ENCODE assay signal across 25 cellular contexts in genomic region chr11:80034801-80035200, GRCh38.
"Had no signal": no experiment of that assay in that cellular context is flagged by ENCODE, and none has a peak within 500 bp of the region (broad histone marks: within the 10 kb centered on the region; RNA-seq: fewer than 3 reads in every experiment).

No MANE protein-coding gene starts in this region.

- H3K27ac ChIP-seq: body of pancreas, neural progenitor cell, sigmoid colon, transverse colon, uterus, VCaP had no signal

- H3K9me3 Mint-ChIP-seq: activated CD4-positive, alpha-beta T cell treated with anti-CD3 and anti-CD28 coated beads, Interleukin-2, amount 10 ng/mL, durations not matched to agents 7 days and 5 days; activated naive CD4-positive, alpha-beta T cell treated with anti-CD3 and anti-CD28 coated beads, Interleukin-2, amount 50 U/mL, for 24 hours; neural progenitor cell had no signal

- ATAC-seq: activated CD8-positive, alpha-beta memory T cell treated with anti-CD3 and anti-CD28 coated beads, Interleukin-2, amount 10 ng/mL, durations not matched to agents 7 days and 5 days; activated CD8-positive, alpha-beta T cell treated with anti-CD3 and anti-CD28 coated beads for 36 hours; body of pancreas; left lobe of liver; naive thymus-derived CD4-positive, alpha-beta T cell; stimulated activated naive B cell treated with anti-CD40 and anti-IgM and Interleukin-4, amounts not matched to agents 10 μg/mL and 1 μg/mL and 100 μg/mL, for 72 hours had no signal

- H3K4me3 ChIP-seq: body of pancreas, lung, neural progenitor cell, sigmoid colon, transverse colon, uterus had no signal

- H3K36me3 ChIP-seq: neural progenitor cell, sigmoid colon, transverse colon, uterus had no signal

- H3K4me1 Mint-ChIP-seq: activated CD4-positive, alpha-beta T cell treated with anti-CD3 and anti-CD28 coated beads, Interleukin-2, amount 10 ng/mL, durations not matched to agents 7 days and 5 days; activated CD8-positive, alpha-beta memory T cell treated with anti-CD3 and anti-CD28 coated beads, Interleukin-2, amount 10 ng/mL, durations not matched to agents 7 days and 5 days; activated naive CD4-positive, alpha-beta T cell treated with anti-CD3 and anti-CD28 coated beads, Interleukin-2, amount 50 U/mL, for 24 hours; naive thymus-derived CD4-positive, alpha-beta T cell; neural progenitor cell; stimulated activated naive B cell treated with anti-CD40 and anti-IgM and Interleukin-4, amounts not matched to agents 10 μg/mL and 1 μg/mL and 100 μg/mL, for 72 hours had no signal

- H3K4me3 Mint-ChIP-seq: activated CD4-positive, alpha-beta T cell treated with anti-CD3 and anti-CD28 coated beads, Interleukin-2, amount 10 ng/mL, durations not matched to agents 7 days and 5 days; activated CD8-positive, alpha-beta memory T cell treated with anti-CD3 and anti-CD28 coated beads, Interleukin-2, amount 10 ng/mL, durations not matched to agents 7 days and 5 days; activated CD8-positive, alpha-beta T cell treated with anti-CD3 and anti-CD28 coated beads for 36 hours; activated naive CD4-positive, alpha-beta T cell treated with anti-CD3 and anti-CD28 coated beads, Interleukin-2, amount 50 U/mL, for 24 hours; activated T-helper 1 cell treated with anti-CD3 and anti-CD28 coated beads, Interleukin-12 subunit alpha, Interleukin-12 subunit beta, Interleukin-2, Interleukin-4 antibody, amounts not matched to agents 30 ng/mL and 10 ng/mL and 1 ng/mL, durations not matched to agents 14 hours and 24 hours and 36 hours; naive thymus-derived CD4-positive, alpha-beta T cell; neural progenitor cell; stimulated activated naive B cell treated with anti-CD40 and anti-IgM and Interleukin-4, amounts not matched to agents 10 μg/mL and 1 μg/mL and 100 μg/mL, for 72 hours; T-helper 2 cell treated with Interferon-gamma antibody and Interleukin-4, amounts not matched to agents 5 μg/mL and 100 μg/mL, for 36 hours had no signal

- H3K9me3 ChIP-seq: body of pancreas, sigmoid colon, transverse colon, uterus had no signal

- H3K4me1 ChIP-seq: body of pancreas, sigmoid colon, uterus had no signal

- H3K27ac Mint-ChIP-seq: activated CD4-positive, alpha-beta T cell treated with anti-CD3 and anti-CD28 coated beads, Interleukin-2, amount 10 ng/mL, durations not matched to agents 7 days and 5 days; activated CD8-positive, alpha-beta memory T cell treated with anti-CD3 and anti-CD28 coated beads, Interleukin-2, amount 10 ng/mL, durations not matched to agents 7 days and 5 days; activated CD8-positive, alpha-beta T cell treated with anti-CD3 and anti-CD28 coated beads for 36 hours; activated naive CD4-positive, alpha-beta T cell treated with anti-CD3 and anti-CD28 coated beads, Interleukin-2, amount 50 U/mL, for 24 hours; activated T-helper 1 cell treated with anti-CD3 and anti-CD28 coated beads, Interleukin-12 subunit alpha, Interleukin-12 subunit beta, Interleukin-2, Interleukin-4 antibody, amounts not matched to agents 30 ng/mL and 10 ng/mL and 1 ng/mL, durations not matched to agents 14 hours and 24 hours and 36 hours; naive thymus-derived CD4-positive, alpha-beta T cell; neural progenitor cell; stimulated activated naive B cell treated with anti-CD40 and anti-IgM and Interleukin-4, amounts not matched to agents 10 μg/mL and 1 μg/mL and 100 μg/mL, for 72 hours; T-helper 2 cell treated with Interferon-gamma antibody and Interleukin-4, amounts not matched to agents 5 μg/mL and 100 μg/mL, for 36 hours had no signal

- H3K27me3 ChIP-seq: body of pancreas, neural progenitor cell, sigmoid colon, transverse colon, uterus had no signal

- H3K36me3 Mint-ChIP-seq: activated CD8-positive, alpha-beta memory T cell treated with anti-CD3 and anti-CD28 coated beads, Interleukin-2, amount 10 ng/mL, durations not matched to agents 7 days and 5 days; activated naive CD4-positive, alpha-beta T cell treated with anti-CD3 and anti-CD28 coated beads, Interleukin-2, amount 50 U/mL, for 24 hours; naive thymus-derived CD4-positive, alpha-beta T cell; neural progenitor cell; stimulated activated naive B cell treated with anti-CD40 and anti-IgM and Interleukin-4, amounts not matched to agents 10 μg/mL and 1 μg/mL and 100 μg/mL, for 72 hours had no signal

- DNase-seq: activated CD4-positive, alpha-beta T cell treated with anti-CD3 and anti-CD28 coated beads, Interleukin-2, amount 10 ng/mL, durations not matched to agents 7 days and 5 days; activated CD4-positive, CD25-positive, alpha-beta regulatory T cell treated with anti-CD3 and anti-CD28 coated beads, Interleukin-2, amount 50 U/mL, for 72 hours; activated CD8-positive, alpha-beta memory T cell treated with anti-CD3 and anti-CD28 coated beads, Interleukin-2, amount 10 ng/mL, durations not matched to agents 7 days and 5 days; activated CD8-positive, alpha-beta T cell treated with anti-CD3 and anti-CD28 coated beads for 36 hours; activated gamma-delta T cell treated with Interleukin-2 at 50 U/mL for 16 hours; activated T-cell treated with anti-CD3 and anti-CD28 coated beads for 4 hours; anterior cingulate cortex; body of pancreas; erythroblast; head of caudate nucleus; naive thymus-derived CD4-positive, alpha-beta T cell; posterior cingulate gyrus; sigmoid colon; stimulated activated CD4-positive, alpha-beta T cell treated with anti-CD3 and anti-CD28 coated beads, Interleukin-2, amount 100 ng/mL, for 48 hours; stimulated activated CD8-positive, alpha-beta memory T cell treated with anti-CD3 and anti-CD28 coated beads, Interleukin-4, amount 100 ng/mL, for 48 hours; stimulated activated naive B cell treated with anti-CD40 and anti-IgM and Interleukin-4, amounts not matched to agents 10 μg/mL and 1 μg/mL and 100 μg/mL, for 72 hours; transverse colon; uterus had no signal

- H3K27me3 Mint-ChIP-seq: activated CD4-positive, alpha-beta T cell treated with anti-CD3 and anti-CD28 coated beads, Interleukin-2, amount 10 ng/mL, durations not matched to agents 7 days and 5 days; activated CD8-positive, alpha-beta memory T cell treated with anti-CD3 and anti-CD28 coated beads, Interleukin-2, amount 10 ng/mL, durations not matched to agents 7 days and 5 days; activated CD8-positive, alpha-beta T cell treated with anti-CD3 and anti-CD28 coated beads for 36 hours; activated naive CD4-positive, alpha-beta T cell treated with anti-CD3 and anti-CD28 coated beads, Interleukin-2, amount 50 U/mL, for 24 hours; naive thymus-derived CD4-positive, alpha-beta T cell; stimulated activated naive B cell treated with anti-CD40 and anti-IgM and Interleukin-4, amounts not matched to agents 10 μg/mL and 1 μg/mL and 100 μg/mL, for 72 hours had no signal
